ENCODE assay signal across 10 cellular contexts in the genomic region with DNA sequence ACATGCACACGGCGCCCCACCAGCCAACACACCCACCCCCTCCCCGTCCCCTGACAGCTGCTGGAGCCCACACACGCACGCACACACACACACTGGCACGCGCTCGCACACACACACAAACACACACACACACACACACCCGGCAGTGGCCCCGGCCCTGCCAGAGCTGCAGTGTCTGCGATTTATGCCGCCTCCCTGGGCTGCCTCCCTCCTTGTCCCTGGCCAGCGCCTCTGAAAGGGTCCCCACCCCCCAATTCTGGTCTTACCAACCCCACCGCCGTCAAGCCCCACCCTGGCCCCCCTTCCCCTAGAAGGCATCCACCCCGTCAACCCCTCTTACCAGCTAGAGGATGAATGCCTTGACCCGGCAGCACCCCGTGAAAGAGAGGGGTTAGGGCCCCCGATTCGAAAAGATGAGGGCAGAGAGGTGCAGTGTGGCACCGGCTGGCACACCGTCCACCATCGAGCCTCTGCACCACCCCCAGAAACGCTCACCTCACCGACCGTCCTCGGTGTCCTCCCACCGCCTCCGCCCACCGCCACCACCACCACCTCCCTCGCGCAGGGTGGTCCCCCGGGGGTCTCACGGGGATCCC. TPM values are rescaled to one million over a fixed set of nuclear protein-coding genes. Genes with fewer than 3 reads are reported as not detected.
DNase-seq lines count a peak whose midpoint lies in the region; ATAC-seq and TF ChIP-seq lines count a peak whose summit lies in the region.
"Had no signal": no experiment of that assay in that cellular context is flagged by ENCODE, and none has a peak within 500 bp of the region (broad histone marks: within the 10 kb centered on the region; RNA-seq: fewer than 3 reads in every experiment).

No MANE protein-coding gene starts in this region.

- TF ChIP-seq CTCF in GM23338 (conservative IDR thresholded peaks at IDR 0.05; ENCODE audit: low read depth in 2 of 2) (no peak), fibroblast of villous mesenchyme (IDR thresholded peaks at IDR 0.05; ENCODE audit: insufficient read depth, low read depth, low read length) (no peak), GM10266 (IDR thresholded peaks at IDR 0.05; ENCODE audit: control insufficient read depth, insufficient read depth, low read depth, missing control alignments) (no peak)

- H3K36me3 ChIP-seq in GM23338 (ENCODE audit: insufficient read depth) = no peaks in the 10 kb centered on the region

- DNase-seq in GM23338 (ENCODE audit: low spot score) (no peak), T-cell (peak in 1 of 34 experiments; percentile 10), fibroblast of villous mesenchyme (ENCODE audit: low read depth) (no peak), sciatic nerve (ENCODE audit: low spot score) (no peak), GM10266 (ENCODE audit: extremely low spot score) (no peak), iPS-NIHi7 (ENCODE audit: extremely low spot score) (no peak), AG20443 (ENCODE audit: low spot score) (no peak)
- DNase-seq: activated CD4-positive, alpha-beta T cell treated with anti-CD3 and anti-CD28 coated beads, Interleukin-2, amount 50 U/mL, for 1 hour; stimulated activated naive CD4-positive, alpha-beta T cell treated with Interleukin-2 at 50 U/mL for 16 hours had no signal

- H3F3A ChIP-seq in GM23338 (replicated peaks; ENCODE audit: low read depth) = peaks cover 10% of the 10 kb centered on the region

- H3K27me3 Mint-ChIP-seq in GM23338 (ENCODE audit: insufficient read depth, low read depth, poor library complexity) (peaks cover 48% of the 10 kb centered on the region), T-cell (peaks cover 38 to 65% of the 10 kb centered on the region in 2 donors)

- no peaks in the 10 kb centered on the region for H3K9me2 ChIP-seq in GM23338 (ENCODE audit: insufficient read depth)

- H3K27ac ChIP-seq in GM23338 (ENCODE audit: low read depth) = no peak overlapping the region

- H3K4me1 ChIP-seq in GM23338 (ENCODE audit: insufficient read depth) = peaks cover 4% of the 10 kb centered on the region; the same call in 1 of the 2 replicates

- H3K27ac Mint-ChIP-seq in GM23338 = no peak overlapping the region
- H3K27ac Mint-ChIP-seq in T-cell = no peak overlapping the region

- H4K20me1 ChIP-seq in GM23338 (replicated peaks; ENCODE audit: insufficient read depth) = no peaks in the 10 kb centered on the region; the same call in 1 of the 2 replicates

- H3K4me1 Mint-ChIP-seq in GM23338 = peaks cover 13% of the 10 kb centered on the region
- H3K4me1 Mint-ChIP-seq in T-cell = peaks cover 10 to 20% (median 11%) of the 10 kb centered on the region in 3 donors

- peaks cover 55% of the 10 kb centered on the region for H3K27me3 ChIP-seq in GM23338 (ENCODE audit: insufficient read depth)

- no peaks in the 10 kb centered on the region for H3K9me3 Mint-ChIP-seq in GM23338
- no peaks in the 10 kb centered on the region for H3K9me3 Mint-ChIP-seq in T-cell

- H3K4me2 ChIP-seq in GM23338 = peak overlapping the region; percentile 84

- H3K4me3 ChIP-seq in GM23338 (peak overlapping the region; percentile 62), fibroblast of villous mesenchyme (ENCODE audit: low read depth, low read length) (peak overlapping the region; percentile 60)

- H3K4me3 Mint-ChIP-seq in GM23338 (peak overlapping the region; percentile 60), T-cell (peak overlapping the region; percentile 49 to 67 (median 51))

- H3K36me3 Mint-ChIP-seq in GM23338 (ENCODE audit: low read depth) = no peaks in the 10 kb centered on the region
- H3K36me3 Mint-ChIP-seq in T-cell = no peaks in the 10 kb centered on the region

- POLR2A ChIA-PET in T-cell (lab: Charles Lee) = no interaction called here

- H3K79me2 ChIP-seq in GM23338 (replicated peaks; ENCODE audit: insufficient read depth) = no peaks in the 10 kb centered on the region

- H2AFZ ChIP-seq in GM23338 = peak overlapping the region; percentile 47; the same call in 1 of the 2 replicates

- peak; percentile 6 for ATAC-seq in GM23338
- peak; percentile 18 to 39 (median 20) for ATAC-seq in T-cell (replicated peaks in 1 of 4)
- peak; percentile 54 for ATAC-seq in sciatic nerve
- ATAC-seq in GM18520 (IDR thresholded peaks at IDR 0.05; ENCODE audit: unreplicated experiment) = no peak

- CTCF ChIA-PET in T-cell (lab: Charles Lee) = no interaction called here

- intact Hi-C loops in sciatic nerve (cut with DNase I) = no loop called here

TF ChIP-seq in GM23338, 12 proteins besides CTCF, POLR2A, EP300 and RAD21 (continues in another document):
- TF ChIP-seq EZH2phosphoT487 (IDR thresholded peaks at IDR 0.05; ENCODE audit: unreplicated experiment) (no peak), ZNF331 (CRISPR knock-in tag; IDR thresholded peaks at IDR 0.05; ENCODE audit: low read depth) (no peak), EZH2 (IDR thresholded peaks at IDR 0.05; ENCODE audit: low read depth, unreplicated experiment) (no peak), POLR2AphosphoS5 (IDR thresholded peaks at IDR 0.05; ENCODE audit: low read depth) (no peak), CREB1 (CRISPR knock-in tag; IDR thresholded peaks at IDR 0.05; ENCODE audit: low read depth) (no peak), JUNB (IDR thresholded peaks at IDR 0.05; ENCODE audit: unreplicated experiment) (no peak), NANOG (IDR thresholded peaks at IDR 0.05; ENCODE audit: borderline replicate concordance) (no peak), ZNF114 (CRISPR knock-in tag; IDR thresholded peaks at IDR 0.05) (no peak)
- TF ChIP-seq, protein P1, sequence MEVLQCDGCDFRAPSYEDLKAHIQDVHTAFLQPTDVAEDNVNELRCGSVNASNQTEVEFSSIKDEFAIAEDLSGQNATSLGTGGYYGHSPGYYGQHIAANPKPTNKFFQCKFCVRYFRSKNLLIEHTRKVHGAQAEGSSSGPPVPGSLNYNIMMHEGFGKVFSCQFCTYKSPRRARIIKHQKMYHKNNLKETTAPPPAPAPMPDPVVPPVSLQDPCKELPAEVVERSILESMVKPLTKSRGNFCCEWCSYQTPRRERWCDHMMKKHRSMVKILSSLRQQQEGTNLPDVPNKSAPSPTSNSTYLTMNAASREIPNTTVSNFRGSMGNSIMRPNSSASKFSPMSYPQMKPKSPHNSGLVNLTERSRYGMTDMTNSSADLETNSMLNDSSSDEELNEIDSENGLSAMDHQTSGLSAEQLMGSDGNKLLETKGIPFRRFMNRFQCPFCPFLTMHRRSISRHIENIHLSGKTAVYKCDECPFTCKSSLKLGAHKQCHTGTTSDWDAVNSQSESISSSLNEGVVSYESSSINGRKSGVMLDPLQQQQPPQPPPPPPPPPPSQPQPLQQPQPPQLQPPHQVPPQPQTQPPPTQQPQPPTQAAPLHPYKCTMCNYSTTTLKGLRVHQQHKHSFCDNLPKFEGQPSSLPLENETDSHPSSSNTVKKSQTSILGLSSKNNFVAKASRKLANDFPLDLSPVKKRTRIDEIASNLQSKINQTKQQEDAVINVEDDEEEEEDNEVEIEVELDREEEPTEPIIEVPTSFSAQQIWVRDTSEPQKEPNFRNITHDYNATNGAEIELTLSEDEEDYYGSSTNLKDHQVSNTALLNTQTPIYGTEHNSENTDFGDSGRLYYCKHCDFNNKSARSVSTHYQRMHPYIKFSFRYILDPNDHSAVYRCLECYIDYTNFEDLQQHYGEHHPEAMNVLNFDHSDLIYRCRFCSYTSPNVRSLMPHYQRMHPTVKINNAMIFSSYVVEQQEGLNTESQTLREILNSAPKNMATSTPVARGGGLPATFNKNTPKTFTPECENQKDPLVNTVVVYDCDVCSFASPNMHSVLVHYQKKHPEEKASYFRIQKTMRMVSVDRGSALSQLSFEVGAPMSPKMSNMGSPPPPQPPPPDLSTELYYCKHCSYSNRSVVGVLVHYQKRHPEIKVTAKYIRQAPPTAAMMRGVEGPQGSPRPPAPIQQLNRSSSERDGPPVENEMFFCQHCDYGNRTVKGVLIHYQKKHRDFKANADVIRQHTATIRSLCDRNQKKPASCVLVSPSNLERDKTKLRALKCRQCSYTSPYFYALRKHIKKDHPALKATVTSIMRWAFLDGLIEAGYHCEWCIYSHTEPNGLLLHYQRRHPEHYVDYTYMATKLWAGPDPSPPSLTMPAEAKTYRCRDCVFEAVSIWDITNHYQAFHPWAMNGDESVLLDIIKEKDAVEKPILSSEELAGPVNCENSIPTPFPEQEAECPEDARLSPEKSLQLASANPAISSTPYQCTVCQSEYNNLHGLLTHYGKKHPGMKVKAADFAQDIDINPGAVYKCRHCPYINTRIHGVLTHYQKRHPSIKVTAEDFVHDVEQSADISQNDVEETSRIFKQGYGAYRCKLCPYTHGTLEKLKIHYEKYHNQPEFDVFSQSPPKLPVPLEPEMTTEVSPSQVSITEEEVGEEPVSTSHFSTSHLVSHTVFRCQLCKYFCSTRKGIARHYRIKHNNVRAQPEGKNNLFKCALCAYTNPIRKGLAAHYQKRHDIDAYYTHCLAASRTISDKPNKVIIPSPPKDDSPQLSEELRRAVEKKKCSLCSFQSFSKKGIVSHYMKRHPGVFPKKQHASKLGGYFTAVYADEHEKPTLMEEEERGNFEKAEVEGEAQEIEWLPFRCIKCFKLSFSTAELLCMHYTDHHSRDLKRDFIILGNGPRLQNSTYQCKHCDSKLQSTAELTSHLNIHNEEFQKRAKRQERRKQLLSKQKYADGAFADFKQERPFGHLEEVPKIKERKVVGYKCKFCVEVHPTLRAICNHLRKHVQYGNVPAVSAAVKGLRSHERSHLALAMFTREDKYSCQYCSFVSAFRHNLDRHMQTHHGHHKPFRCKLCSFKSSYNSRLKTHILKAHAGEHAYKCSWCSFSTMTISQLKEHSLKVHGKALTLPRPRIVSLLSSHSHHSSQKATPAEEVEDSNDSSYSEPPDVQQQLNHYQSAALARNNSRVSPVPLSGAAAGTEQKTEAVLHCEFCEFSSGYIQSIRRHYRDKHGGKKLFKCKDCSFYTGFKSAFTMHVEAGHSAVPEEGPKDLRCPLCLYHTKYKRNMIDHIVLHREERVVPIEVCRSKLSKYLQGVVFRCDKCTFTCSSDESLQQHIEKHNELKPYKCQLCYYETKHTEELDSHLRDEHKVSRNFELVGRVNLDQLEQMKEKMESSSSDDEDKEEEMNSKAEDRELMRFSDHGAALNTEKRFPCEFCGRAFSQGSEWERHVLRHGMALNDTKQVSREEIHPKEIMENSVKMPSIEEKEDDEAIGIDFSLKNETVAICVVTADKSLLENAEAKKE (CRISPR knock-in tag; IDR thresholded peaks at IDR 0.05) = no peak

RNA-seq across cellular contexts. Expression of gene ELFN2, which starts 0.6 kb away (rescaled TPM):
- total RNA-seq in GM23338 (2014; rRNA removed; shearing (Covaris generic)) = 0.35 and 0.62 TPM in 2 replicates
- polyA plus RNA-seq in GM23338 (2016; fragmentation: Nextera tagmentation; extraction: Ambion mirVana) = 0.18 and 0.23 TPM in 2 replicates
- total RNA-seq in T-cell = under 1 TPM; 0.09 to 0.88 (median 0.70) TPM
- under 0.01 and 0.32 TPM in 2 replicates for total RNA-seq in fibroblast of villous mesenchyme
- total RNA-seq in sciatic nerve = 5.9 TPM

RNA-seq across cellular contexts. Expression of gene MFNG, which starts 59.6 kb away (rescaled TPM):
- 1.9 and 3.8 TPM in 2 replicates for total RNA-seq in GM23338 (2014; rRNA removed; shearing (Covaris generic))
- polyA plus RNA-seq in GM23338 (2016; fragmentation: Nextera tagmentation; extraction: Ambion mirVana) = 1.1 and 1.4 TPM in 2 replicates
- 100 to 1,000 TPM; 153 to 296 (median 268) TPM for total RNA-seq in T-cell
- under 0.01 TPM in 1 of 2 replicates, not detected in the other for total RNA-seq in fibroblast of villous mesenchyme
- 22.3 TPM for total RNA-seq in sciatic nerve
